Comparison of ENCODE assay signal across 17 cellular contexts in genomic region chrX:148612431-148612830, GRCh38.
A peak's percentile ranks its signal among the peaks of the same experiment; 100 is the strongest.
DNase-seq lines count a peak whose midpoint lies in the region; ATAC-seq, FAIRE-seq and TF ChIP-seq lines count a peak whose summit lies in the region.
"Had no signal": no experiment of that assay in that cellular context is flagged by ENCODE, and none has a peak within 500 bp of the region (broad histone marks: within the 10 kb centered on the region; RNA-seq: fewer than 3 reads in every experiment).

No MANE protein-coding gene starts in this region.

- H3K4me3 ChIP-seq in OCI-LY7 (ENCODE audit: low read depth, low read length, poor library complexity, severe bottlenecking): peak overlapping the region; percentile 16
- no peak overlapping the region for H3K4me3 ChIP-seq in pancreas
- H3K4me3 ChIP-seq: SJSA1 had no signal

- peak overlapping the region; percentile 45 for H3K27ac Mint-ChIP-seq in activated naive CD8-positive, alpha-beta T cell treated with anti-CD3 and anti-CD28 coated beads for 36 hours
- H3K27ac Mint-ChIP-seq in activated naive CD8-positive, alpha-beta T cell treated with anti-CD3 and anti-CD28 coated beads, Interleukin-2, amount 50 U/mL, for 24 hours: no peak overlapping the region
- no peak overlapping the region for H3K27ac Mint-ChIP-seq in activated CD8-positive, alpha-beta T cell treated with anti-CD3 and anti-CD28 coated beads for 36 hours

- DNase-seq in activated naive CD8-positive, alpha-beta T cell treated with anti-CD3 and anti-CD28 coated beads for 36 hours: no peak
- no peak for DNase-seq in activated naive CD8-positive, alpha-beta T cell treated with anti-CD3 and anti-CD28 coated beads, Interleukin-2, amount 50 U/mL, for 24 hours
- DNase-seq in OCI-LY7 (ENCODE audit: low spot score) (no peak), pancreas (no peak), kidney glomerular epithelial cell (lab: John Stamatoyannopoulos, UW) (no peak), HuH-7 (ENCODE audit: low spot score) (no peak)
- DNase-seq in activated CD8-positive, alpha-beta T cell treated with anti-CD3 and anti-CD28 coated beads for 36 hours: no peak
- DNase-seq: C1 segment of cervical spinal cord, COR-L47, DMS153, MM.1S, NCI-H1417 treated with DMSO at 0.1 percent for 48 hours, NCI-H2029, NCI-H510A, PC-3 had no signal

- no peaks in the 10 kb centered on the region for H3K36me3 Mint-ChIP-seq in activated naive CD8-positive, alpha-beta T cell treated with anti-CD3 and anti-CD28 coated beads for 36 hours
- H3K36me3 Mint-ChIP-seq in activated naive CD8-positive, alpha-beta T cell treated with anti-CD3 and anti-CD28 coated beads, Interleukin-2, amount 50 U/mL, for 24 hours (ENCODE audit: low read depth): no peaks in the 10 kb centered on the region
- peaks cover under 1% of the 10 kb centered on the region for H3K36me3 Mint-ChIP-seq in activated CD8-positive, alpha-beta T cell treated with anti-CD3 and anti-CD28 coated beads for 36 hours (ENCODE audit: low read depth)

- H3K9me3 ChIP-seq in OCI-LY7 (ENCODE audit: low read length) (peaks cover 7% of the 10 kb centered on the region; the same call in 1 of the 2 replicates), pancreas (no peaks in the 10 kb centered on the region)
- H3K9me3 ChIP-seq: SJSA1 had no signal

- H3K27ac ChIP-seq in OCI-LY7 (ENCODE audit: low read depth, low read length, poor library complexity, severe bottlenecking) (peak overlapping the region; percentile 99), pancreas (no peak overlapping the region)
- H3K27ac ChIP-seq: SJSA1 had no signal

- H4K20me1 ChIP-seq in OCI-LY7 (ENCODE audit: insufficient read depth, low read length): no peaks in the 10 kb centered on the region

- WGBS in pancreas, 2 donors: 32 to 36% methylated on average over 2 of the region's 2 CpGs

- peak overlapping the region; percentile 86 for H3K4me2 ChIP-seq in OCI-LY7 (ENCODE audit: low read length)

- FAIRE-seq in pancreas (lab: Jason Lieb, UNC): no peak

- H2AFZ ChIP-seq in OCI-LY7 (ENCODE audit: low read length): no peak overlapping the region

- H3K27me3 Mint-ChIP-seq in activated naive CD8-positive, alpha-beta T cell treated with anti-CD3 and anti-CD28 coated beads for 36 hours: no peaks in the 10 kb centered on the region
- no peaks in the 10 kb centered on the region for H3K27me3 Mint-ChIP-seq in activated naive CD8-positive, alpha-beta T cell treated with anti-CD3 and anti-CD28 coated beads, Interleukin-2, amount 50 U/mL, for 24 hours
- H3K27me3 Mint-ChIP-seq in activated CD8-positive, alpha-beta T cell treated with anti-CD3 and anti-CD28 coated beads for 36 hours: no peaks in the 10 kb centered on the region

- H3K9me3 Mint-ChIP-seq in activated naive CD8-positive, alpha-beta T cell treated with anti-CD3 and anti-CD28 coated beads for 36 hours: peaks cover under 1% of the 10 kb centered on the region
- peaks cover under 1% of the 10 kb centered on the region for H3K9me3 Mint-ChIP-seq in activated naive CD8-positive, alpha-beta T cell treated with anti-CD3 and anti-CD28 coated beads, Interleukin-2, amount 50 U/mL, for 24 hours
- H3K9me3 Mint-ChIP-seq in activated CD8-positive, alpha-beta T cell treated with anti-CD3 and anti-CD28 coated beads for 36 hours: peaks cover under 1% of the 10 kb centered on the region

- BruUV-seq in OCI-LY7 (replicated peaks; lab: Mats Ljungman, UMichigan): no TSS peak

- H3K9me2 ChIP-seq in OCI-LY7 (ENCODE audit: insufficient read depth, low read length): no peaks in the 10 kb centered on the region

- POLR2A ChIA-PET in OCI-LY7 (lab: Charles Lee): interaction anchor here (0.7 to 1.1 kb wide), 4 partner anchors 8 to 75 kb away, joined by 3 to 4 read pairs (median 3); no protein-coding TSS in a partner anchor
- POLR2A ChIA-PET in activated CD8-positive, alpha-beta T cell treated with anti-CD3 and anti-CD28 coated beads for 36 hours (lab: Charles Lee): no interaction called here

- peaks cover 48% of the 10 kb centered on the region for H3K36me3 ChIP-seq in OCI-LY7 (ENCODE audit: insufficient read depth, low read length)
- H3K36me3 ChIP-seq in pancreas: no peaks in the 10 kb centered on the region
- H3K36me3 ChIP-seq: SJSA1 had no signal

- no peak for ATAC-seq in activated naive CD8-positive, alpha-beta T cell treated with anti-CD3 and anti-CD28 coated beads, Interleukin-2, amount 50 U/mL, for 24 hours
- ATAC-seq in HG02798 (IDR thresholded peaks at IDR 0.05; ENCODE audit: poor library complexity, unreplicated experiment) (peak; percentile 14), pancreas (peak in 3 of 4 donors; percentile 43 to 76 (median 53))
- ATAC-seq in activated CD8-positive, alpha-beta T cell treated with anti-CD3 and anti-CD28 coated beads for 36 hours: no peak
- ATAC-seq: PC-3 had no signal

- no peak overlapping the region for H3K4me3 Mint-ChIP-seq in activated naive CD8-positive, alpha-beta T cell treated with anti-CD3 and anti-CD28 coated beads for 36 hours
- no peak overlapping the region for H3K4me3 Mint-ChIP-seq in activated naive CD8-positive, alpha-beta T cell treated with anti-CD3 and anti-CD28 coated beads, Interleukin-2, amount 50 U/mL, for 24 hours
- H3K4me3 Mint-ChIP-seq in activated CD8-positive, alpha-beta T cell treated with anti-CD3 and anti-CD28 coated beads for 36 hours: no peak overlapping the region

- H3K79me2 ChIP-seq in OCI-LY7 (ENCODE audit: insufficient read depth, low read depth, low read length): peaks cover 81% of the 10 kb centered on the region

- H3K4me1 ChIP-seq in OCI-LY7 (ENCODE audit: insufficient read depth, low read length, poor library complexity, severe bottlenecking) (peaks cover 61% of the 10 kb centered on the region), pancreas (peaks cover 0 to 4% (median 0%) of the 10 kb centered on the region in 3 donors)
- H3K4me1 ChIP-seq: SJSA1 had no signal

- intact Hi-C loops in OCI-LY7 (cut with micrococcal nuclease; ENCODE audit: unreplicated experiment) (loop anchor here (5.0 kb wide), 1 partner anchor 60 kb away; no protein-coding TSS in a partner anchor), pancreas (cut with DNase I) (no loop called here)
- intact Hi-C loops in activated CD8-positive, alpha-beta T cell treated with anti-CD3 and anti-CD28 coated beads for 36 hours (cut with micrococcal nuclease): no loop called here

- H3K4me1 Mint-ChIP-seq in activated naive CD8-positive, alpha-beta T cell treated with anti-CD3 and anti-CD28 coated beads for 36 hours: peaks cover 16% of the 10 kb centered on the region
- H3K4me1 Mint-ChIP-seq in activated naive CD8-positive, alpha-beta T cell treated with anti-CD3 and anti-CD28 coated beads, Interleukin-2, amount 50 U/mL, for 24 hours: peaks cover 35% of the 10 kb centered on the region
- peaks cover 30% of the 10 kb centered on the region for H3K4me1 Mint-ChIP-seq in activated CD8-positive, alpha-beta T cell treated with anti-CD3 and anti-CD28 coated beads for 36 hours (ENCODE audit: low read depth)

- TF ChIP-seq CTCF in OCI-LY7 (conservative IDR thresholded peaks at IDR 0.05; ENCODE audit: low read length) (no peak), pancreas (IDR thresholded peaks at IDR 0.05) (no peak)
- TF ChIP-seq CTCF in activated CD8-positive, alpha-beta T cell treated with anti-CD3 and anti-CD28 coated beads for 36 hours (IDR thresholded peaks at IDR 0.05): no peak

- H3K27me3 ChIP-seq in pancreas: no peaks in the 10 kb centered on the region
- H3K27me3 ChIP-seq: SJSA1 had no signal

- CTCF ChIA-PET in OCI-LY7 (lab: Charles Lee; ENCODE audit: unreplicated experiment): no interaction called here
- CTCF ChIA-PET in activated CD8-positive, alpha-beta T cell treated with anti-CD3 and anti-CD28 coated beads for 36 hours (lab: Charles Lee): no interaction called here

Comparison
In these comparisons a context has a peak if more than half of its experiments do, and no peak if none do; other contexts are left out.
1. ATAC-seq: peak in HG02798 (single experiment) and pancreas (3 of 4); none in activated naive CD8-positive, alpha-beta T cell treated with anti-CD3 and anti-CD28 coated beads, Interleukin-2, amount 50 U/mL, for 24 hours (single experiment) and activated CD8-positive, alpha-beta T cell treated with anti-CD3 and anti-CD28 coated beads for 36 hours (single experiment).